28 cellular contexts compared by ENCODE assay signal in genomic region chr10:85524001-85524400, GRCh38.
"Had no signal": no experiment of that assay in that cellular context is flagged by ENCODE, and none has a peak within 500 bp of the region (broad histone marks: within the 10 kb centered on the region; RNA-seq: fewer than 3 reads in every experiment).

No MANE protein-coding gene starts in this region.

- H3K4me1 ChIP-seq: colonic mucosa, left lung, pancreas, prostate gland, spleen, tibial nerve, vagina had no signal

- H3K27ac Mint-ChIP-seq: activated B cell treated with CpG ODN at 0.5 μM for 24 hours; activated CD8-positive, alpha-beta memory T cell treated with anti-CD3 and anti-CD28 coated beads, Interleukin-2, amount 10 ng/mL, durations not matched to agents 7 days and 5 days; activated CD8-positive, alpha-beta T cell treated with anti-CD3 and anti-CD28 coated beads, Interleukin-2, amount 10 ng/mL, durations not matched to agents 7 days and 5 days; activated naive CD4-positive, alpha-beta T cell treated with anti-CD3 and anti-CD28 coated beads, Interleukin-2, amount 50 U/mL, for 24 hours; activated naive CD8-positive, alpha-beta T cell treated with anti-CD3 and anti-CD28 coated beads, Interleukin-2, amount 50 U/mL, for 24 hours; activated T-helper 2 cell treated with anti-CD3 and anti-CD28 coated beads, Interferon-gamma antibody, Interleukin-2, Interleukin-4, amounts not matched to agents 10 μg/mL and 5 μg/mL and 100 μg/mL, durations not matched to agents 14 hours and 24 hours and 36 hours; naive thymus-derived CD4-positive, alpha-beta T cell; T-helper 2 cell treated with Interferon-gamma antibody and Interleukin-4, amounts not matched to agents 5 μg/mL and 100 μg/mL, for 36 hours had no signal

- H3K4me3 ChIP-seq: colonic mucosa, dorsolateral prefrontal cortex, left lung, lung, pancreas, prostate gland, spleen, tibial nerve, vagina had no signal

- DNase-seq: activated B cell treated with CpG ODN at 0.5 μM for 24 hours; activated CD4-positive, alpha-beta T cell treated with anti-CD3 and anti-CD28 coated beads, Interleukin-2, amount 50 U/mL, for 1 hour; activated CD8-positive, alpha-beta memory T cell treated with anti-CD3 and anti-CD28 coated beads, Interleukin-2, amount 10 ng/mL, durations not matched to agents 7 days and 5 days; activated CD8-positive, alpha-beta T cell treated with anti-CD3 and anti-CD28 coated beads, Interleukin-2, amount 10 ng/mL, durations not matched to agents 7 days and 5 days; activated naive CD8-positive, alpha-beta T cell treated with anti-CD3 and anti-CD28 coated beads, Interleukin-2, amount 50 U/mL, for 24 hours; activated T-cell treated with anti-CD3 and anti-CD28 coated beads, Interleukin-2, amount 50 U/mL, for 48 hours; amygdala; colonic mucosa; dorsolateral prefrontal cortex; effector memory CD4-positive, alpha-beta T cell; hippocampal formation; kidney; left lung; midbrain; naive thymus-derived CD4-positive, alpha-beta T cell; nucleus accumbens; pancreas; right cardiac atrium; spleen; stimulated activated naive CD4-positive, alpha-beta T cell; T-helper 1 cell had no signal

- ATAC-seq: activated CD8-positive, alpha-beta memory T cell treated with anti-CD3 and anti-CD28 coated beads, Interleukin-2, amount 10 ng/mL, durations not matched to agents 7 days and 5 days; activated CD8-positive, alpha-beta T cell treated with anti-CD3 and anti-CD28 coated beads, Interleukin-2, amount 10 ng/mL, durations not matched to agents 7 days and 5 days; activated naive CD8-positive, alpha-beta T cell treated with anti-CD3 and anti-CD28 coated beads, Interleukin-2, amount 50 U/mL, for 24 hours; left lung; naive thymus-derived CD4-positive, alpha-beta T cell; pancreas; right cardiac atrium had no signal

- H3K4me3 Mint-ChIP-seq: activated B cell treated with CpG ODN at 0.5 μM for 24 hours; activated CD8-positive, alpha-beta memory T cell treated with anti-CD3 and anti-CD28 coated beads, Interleukin-2, amount 10 ng/mL, durations not matched to agents 7 days and 5 days; activated CD8-positive, alpha-beta T cell treated with anti-CD3 and anti-CD28 coated beads, Interleukin-2, amount 10 ng/mL, durations not matched to agents 7 days and 5 days; activated naive CD4-positive, alpha-beta T cell treated with anti-CD3 and anti-CD28 coated beads, Interleukin-2, amount 50 U/mL, for 24 hours; activated naive CD8-positive, alpha-beta T cell treated with anti-CD3 and anti-CD28 coated beads, Interleukin-2, amount 50 U/mL, for 24 hours; naive thymus-derived CD4-positive, alpha-beta T cell; T-helper 2 cell treated with Interferon-gamma antibody and Interleukin-4, amounts not matched to agents 5 μg/mL and 100 μg/mL, for 36 hours had no signal

- H3K27me3 Mint-ChIP-seq: activated B cell treated with CpG ODN at 0.5 μM for 24 hours; activated CD8-positive, alpha-beta memory T cell treated with anti-CD3 and anti-CD28 coated beads, Interleukin-2, amount 10 ng/mL, durations not matched to agents 7 days and 5 days had no signal

- H3K27me3 ChIP-seq: colonic mucosa, left lung, pancreas, spleen, tibial nerve, vagina had no signal

- H3K27ac ChIP-seq: colonic mucosa, dorsolateral prefrontal cortex, left lung, pancreas, prostate gland, spleen, tibial nerve, vagina had no signal

- H3K4me1 Mint-ChIP-seq: activated B cell treated with CpG ODN at 0.5 μM for 24 hours; activated naive CD4-positive, alpha-beta T cell treated with anti-CD3 and anti-CD28 coated beads, Interleukin-2, amount 50 U/mL, for 24 hours; activated naive CD8-positive, alpha-beta T cell treated with anti-CD3 and anti-CD28 coated beads, Interleukin-2, amount 50 U/mL, for 24 hours; naive thymus-derived CD4-positive, alpha-beta T cell had no signal

- H3K9me3 ChIP-seq: colonic mucosa, pancreas, prostate gland, vagina had no signal

- H3K36me3 ChIP-seq: colonic mucosa, left lung, pancreas, prostate gland, spleen, tibial nerve, vagina had no signal

- H3K36me3 Mint-ChIP-seq: activated CD8-positive, alpha-beta memory T cell treated with anti-CD3 and anti-CD28 coated beads, Interleukin-2, amount 10 ng/mL, durations not matched to agents 7 days and 5 days; activated naive CD4-positive, alpha-beta T cell treated with anti-CD3 and anti-CD28 coated beads, Interleukin-2, amount 50 U/mL, for 24 hours had no signal
